In genomic region chr20:10673831-10674683, GRCh38 we compare ENCODE assay signal across 9 cellular contexts. TPM values are rescaled to one million over a fixed set of nuclear protein-coding genes. Genes with fewer than 3 reads are reported as not detected.
DNase-seq lines count a peak whose midpoint lies in the region; ATAC-seq lines count a peak whose summit lies in the region.
"Had no signal": no experiment of that assay in that cellular context is flagged by ENCODE, and none has a peak within 500 bp of the region (broad histone marks: within the 10 kb centered on the region; RNA-seq: fewer than 3 reads in every experiment).

TSS of gene JAG1 (minus strand) at chr20:10673999. CDS start at chr20:10673530, 469 bp downstream.

- peak within 1 kb of the TSS; percentile 61 for H3K4me3 ChIP-seq in SJSA1

- intact Hi-C loops in left cardiac atrium (cut with DNase I): loop anchor here in 1 of 2 donors (2.0 to 10.0 kb wide), 4 partner anchors 191 to 598 kb away; no protein-coding TSS in a partner anchor

- peak; percentile 28 for DNase-seq in NK-92 treated with Interleukin-12 subunit alpha and Interleukin-12 subunit beta, amount 100 ng/mL, for 24 hours (lab: John Stamatoyannopoulos, UW)
- DNase-seq in NK-92 (lab: John Stamatoyannopoulos, UW; ENCODE audit: unreplicated experiment) (no peak), NAMALWA (ENCODE audit: low spot score) (peak; percentile 92), SJSA1 (ENCODE audit: low read depth in 1 of 2, low spot score in 2 of 2) (peak; percentile 96 to 98), anterior cingulate cortex (lab: John Stamatoyannopoulos, UW) (peak; percentile 38 to 95 (median 88)), left cardiac atrium (peak; percentile 97), pons (ENCODE audit: low spot score) (peak; percentile 96)

- H3K9me3 ChIP-seq in SJSA1 (replicated peaks): no peaks in the 10 kb centered on the region

- peak within 1 kb of the TSS; percentile 98 for H3K27ac ChIP-seq in SJSA1
- H3K27ac ChIP-seq: 22Rv1 had no signal

- ATAC-seq in HG02588 (IDR thresholded peaks at IDR 0.05; ENCODE audit: unreplicated experiment): peak; percentile 60
- peak; percentile 84 to 85 for ATAC-seq in left cardiac atrium

- peaks cover 30% of the 10 kb centered on the region for H3K4me1 ChIP-seq in SJSA1 (replicated peaks)

- H3K27me3 ChIP-seq in SJSA1 (replicated peaks): no peaks in the 10 kb centered on the region

- peaks cover 16% of the 10 kb centered on the region for H3K36me3 ChIP-seq in SJSA1

RNA-seq across cellular contexts. Expression of gene JAG1, which starts in this region (rescaled TPM):
- total RNA-seq in SJSA1 (2014; rRNA removed; shearing (Covaris generic)): 40.4 and 40.9 TPM in 2 replicates
- total RNA-seq in left cardiac atrium: 10 to 100 TPM; 32.4 to 42.3 TPM
